Comparison of ENCODE assay signal across 13 cellular contexts in the genomic region with DNA sequence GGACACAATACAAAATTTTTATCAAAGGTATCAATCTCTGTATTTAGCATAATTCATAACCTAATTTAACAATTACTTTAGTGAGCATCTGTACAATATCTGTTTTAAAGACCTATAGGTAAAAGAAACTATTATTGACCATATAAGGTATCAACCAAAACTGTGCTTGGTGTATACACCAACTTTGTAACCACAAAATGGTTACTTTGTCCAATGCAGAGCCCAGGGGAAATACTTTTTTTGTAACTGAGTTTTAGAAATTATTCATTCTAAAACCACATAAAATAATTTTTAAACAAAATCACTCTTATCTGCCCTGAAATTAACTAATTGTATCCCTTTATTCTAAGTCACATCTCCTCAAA. TPM values are rescaled to one million over a fixed set of nuclear protein-coding genes. Genes with fewer than 3 reads are reported as not detected.
DNase-seq lines count a peak whose midpoint lies in the region; ATAC-seq, FAIRE-seq and TF ChIP-seq lines count a peak whose summit lies in the region.
"Had no signal": no experiment of that assay in that cellular context is flagged by ENCODE, and none has a peak within 500 bp of the region (broad histone marks: within the 10 kb centered on the region; RNA-seq: fewer than 3 reads in every experiment).

No MANE protein-coding gene starts in this region.

- H3K4me1 ChIP-seq in prostate gland (replicated peaks) = no peaks in the 10 kb centered on the region

- H3K4me1 Mint-ChIP-seq in natural killer cell = peaks cover 31 to 37% of the 10 kb centered on the region in 2 donors
- peaks cover 25 to 31% of the 10 kb centered on the region in 2 donors for H3K4me1 Mint-ChIP-seq in natural killer cell treated with Interleukin-12 subunit alpha and Interleukin-12 subunit beta and Interleukin-15 and Interleukin-18, amount 100 ng/mL, for 72 hours (ENCODE audit: low read depth in 2 of 2)
- H3K4me1 Mint-ChIP-seq in activated T-helper 17 cell treated with anti-CD3 and anti-CD28 coated beads, Interleukin-2, amount 50 U/mL, for 72 hours = peaks cover 26% of the 10 kb centered on the region

- H3K9me3 Mint-ChIP-seq in natural killer cell = no peaks in the 10 kb centered on the region
- no peaks in the 10 kb centered on the region for H3K9me3 Mint-ChIP-seq in natural killer cell treated with Interleukin-12 subunit alpha and Interleukin-12 subunit beta and Interleukin-15 and Interleukin-18, amount 100 ng/mL, for 72 hours
- no peaks in the 10 kb centered on the region for H3K9me3 Mint-ChIP-seq in activated T-helper 17 cell treated with anti-CD3 and anti-CD28 coated beads, Interleukin-2, amount 50 U/mL, for 72 hours

- DNase-seq in natural killer cell = no peak
- DNase-seq in natural killer cell treated with Interleukin-12 subunit alpha and Interleukin-12 subunit beta and Interleukin-15 and Interleukin-18, amount 100 ng/mL, for 72 hours (ENCODE audit: low spot score) = no peak
- no peak for DNase-seq in prostate gland (ENCODE audit: low spot score)
- DNase-seq in MG63 = no peak
- DNase-seq in urothelium cell line (ENCODE audit: low spot score) = no peak
- no peak for DNase-seq in NCI-H2227 treated with DMSO at 0.1 percent for 48 hours (lab: John Stamatoyannopoulos, UW)
- DNase-seq: activated CD4-positive, CD25-positive, alpha-beta regulatory T cell treated with anti-CD3 and anti-CD28 coated beads, Interleukin-2, amount 50 U/mL, for 72 hours; GF-D8; NCI-H1105 had no signal

- H3K27me3 Mint-ChIP-seq in natural killer cell (ENCODE audit: low read depth in 2 of 2) = peaks cover 25 to 34% of the 10 kb centered on the region in 2 donors
- peaks cover 16 to 33% of the 10 kb centered on the region in 2 donors for H3K27me3 Mint-ChIP-seq in natural killer cell treated with Interleukin-12 subunit alpha and Interleukin-12 subunit beta and Interleukin-15 and Interleukin-18, amount 100 ng/mL, for 72 hours
- H3K27me3 Mint-ChIP-seq in activated T-helper 17 cell treated with anti-CD3 and anti-CD28 coated beads, Interleukin-2, amount 50 U/mL, for 72 hours = peaks cover 19% of the 10 kb centered on the region

- H3K36me3 ChIP-seq in prostate gland (no peaks in the 10 kb centered on the region), MG63 (no peaks in the 10 kb centered on the region)

- H3K9me3 ChIP-seq in prostate gland (no peaks in the 10 kb centered on the region), MG63 (no peaks in the 10 kb centered on the region)

- intact Hi-C loops in natural killer cell (cut with micrococcal nuclease) = loop anchor here (5.0 kb wide), 1 partner anchor 983 kb away; a partner anchor contains a TSS
- intact Hi-C loops in prostate gland (cut with DNase I) = no loop called here

- TF ChIP-seq POLR2A in prostate gland (IDR thresholded peaks at IDR 0.05) = no peak

- ATAC-seq in natural killer cell (no peak), HG02938 (IDR thresholded peaks at IDR 0.05; ENCODE audit: unreplicated experiment) (peak; percentile 29)
- no peak for ATAC-seq in natural killer cell treated with Interleukin-12 subunit alpha and Interleukin-12 subunit beta and Interleukin-15 and Interleukin-18, amount 100 ng/mL, for 72 hours
- ATAC-seq in activated T-helper 17 cell treated with anti-CD3 and anti-CD28 coated beads, Interleukin-2, amount 50 U/mL, for 72 hours (replicated peaks) = no peak
- ATAC-seq: right cardiac atrium had no signal

- H3K27ac ChIP-seq in prostate gland = no peak overlapping the region
- H3K27ac ChIP-seq: RWPE1 had no signal

- TF ChIP-seq CTCF in natural killer cell (IDR thresholded peaks at IDR 0.05) (no peak), prostate gland (IDR thresholded peaks at IDR 0.05) (no peak)

- H3K4me3 ChIP-seq in prostate gland (no peak overlapping the region), MG63 (no peak overlapping the region)

- H3K36me3 Mint-ChIP-seq in natural killer cell = no peaks in the 10 kb centered on the region
- no peaks in the 10 kb centered on the region for H3K36me3 Mint-ChIP-seq in natural killer cell treated with Interleukin-12 subunit alpha and Interleukin-12 subunit beta and Interleukin-15 and Interleukin-18, amount 100 ng/mL, for 72 hours
- H3K36me3 Mint-ChIP-seq in activated T-helper 17 cell treated with anti-CD3 and anti-CD28 coated beads, Interleukin-2, amount 50 U/mL, for 72 hours (ENCODE audit: low read depth) = no peaks in the 10 kb centered on the region

- no peak overlapping the region for H3K27ac Mint-ChIP-seq in natural killer cell
- peak overlapping the region in 1 of 2 donors; percentile 39 for H3K27ac Mint-ChIP-seq in natural killer cell treated with Interleukin-12 subunit alpha and Interleukin-12 subunit beta and Interleukin-15 and Interleukin-18, amount 100 ng/mL, for 72 hours
- peak overlapping the region; percentile 77 for H3K27ac Mint-ChIP-seq in activated T-helper 17 cell treated with anti-CD3 and anti-CD28 coated beads, Interleukin-2, amount 50 U/mL, for 72 hours

- H3K27me3 ChIP-seq in prostate gland (replicated peaks; ENCODE audit: insufficient read depth) (no peaks in the 10 kb centered on the region), MG63 (no peaks in the 10 kb centered on the region; the same call in 1 of the 2 replicates)

- FAIRE-seq in urothelium cell line (lab: Jason Lieb, UNC) = no peak

- H3K4me3 Mint-ChIP-seq in natural killer cell = peak overlapping the region; percentile 32
- no peak overlapping the region for H3K4me3 Mint-ChIP-seq in natural killer cell treated with Interleukin-12 subunit alpha and Interleukin-12 subunit beta and Interleukin-15 and Interleukin-18, amount 100 ng/mL, for 72 hours
- H3K4me3 Mint-ChIP-seq in activated T-helper 17 cell treated with anti-CD3 and anti-CD28 coated beads, Interleukin-2, amount 50 U/mL, for 72 hours = peak overlapping the region; percentile 80

RNA-seq across cellular contexts. Expression of a gene that starts 5.0 kb away (rescaled TPM):
- total RNA-seq in natural killer cell (1 to 10 TPM in 1 of 3 donors, under 1 TPM in 2; 0.77 to 2.1 (median 0.82) TPM), prostate gland (1 to 10 TPM; 1.2 to 7.0 TPM)
- not detected for total RNA-seq in natural killer cell treated with Interleukin-12 subunit alpha and Interleukin-12 subunit beta and Interleukin-15 and Interleukin-18, amount 100 ng/mL, for 72 hours
- total RNA-seq in activated T-helper 17 cell treated with anti-CD3 and anti-CD28 coated beads, Interleukin-2, amount 50 U/mL, for 72 hours = not detected
- not detected in 2 replicates for total RNA-seq in MG63 (2014; rRNA removed; shearing (Covaris generic); ENCODE audit: low replicate concordance)
